Comparison of ENCODE assay signal across 9 cellular contexts in genomic region chr10:80493482-80494021, GRCh38. TPM values are rescaled to one million over a fixed set of nuclear protein-coding genes. Genes with fewer than 3 reads are reported as not detected.
DNase-seq lines count a peak whose midpoint lies in the region; ATAC-seq and TF ChIP-seq lines count a peak whose summit lies in the region.
"Had no signal": no experiment of that assay in that cellular context is flagged by ENCODE, and none has a peak within 500 bp of the region (broad histone marks: within the 10 kb centered on the region; RNA-seq: fewer than 3 reads in every experiment).

No MANE protein-coding gene starts in this region.

- no peak for DNase-seq in SK-N-SH
- DNase-seq in T1000 (lab: John Stamatoyannopoulos, UW): peak; percentile 50
- no peak for DNase-seq in heart left ventricle
- DNase-seq in upper lobe of left lung: no peak
- DNase-seq in inferior parietal cortex (ENCODE audit: extremely low spot score): no peak
- no peak for DNase-seq in NCI-H1694 (lab: John Stamatoyannopoulos, UW)

- H3K9me2 ChIP-seq in SK-N-SH: no peaks in the 10 kb centered on the region

- H2AFZ ChIP-seq in SK-N-SH (ENCODE audit: low read depth): no peak overlapping the region

- TF ChIP-seq POLR2A in heart left ventricle (IDR thresholded peaks at IDR 0.05) (no peak), upper lobe of left lung (IDR thresholded peaks at IDR 0.05) (peak in 1 of 4 donors; percentile 8)

- H3K27ac ChIP-seq in SK-N-SH (ENCODE audit: low read depth in 2 of 2, low read length in 1 of 2): peak overlapping the region in 1 of 2 experiments; percentile 23; a peak in 2 of 4 replicates
- peak overlapping the region in 8 of 12 donors; percentile 11 to 95 (median 24) for H3K27ac ChIP-seq in heart left ventricle
- peak overlapping the region; percentile 64 to 92 (median 70) for H3K27ac ChIP-seq in upper lobe of left lung
- H3K27ac ChIP-seq: C4-2B had no signal

- peaks cover 8 to 23% of the 10 kb centered on the region in 2 experiments; a peak in 3 of 4 replicates for H3K4me1 ChIP-seq in SK-N-SH (ENCODE audit: control insufficient read depth in 1 of 2, insufficient read depth in 2 of 2, low read depth in 1 of 2, low read length in 1 of 2)
- H3K4me1 ChIP-seq in heart left ventricle: peaks cover 34 to 99% (median 61%) of the 10 kb centered on the region in 12 donors
- peaks cover 94 to 100% (median 98%) of the 10 kb centered on the region in 4 donors for H3K4me1 ChIP-seq in upper lobe of left lung

- TF ChIP-seq EP300 in SK-N-SH (IDR thresholded peaks at IDR 0.05; ENCODE audit: borderline replicate concordance in 1 of 2, low read depth in 1 of 2, low read length in 1 of 2): no peak
- TF ChIP-seq EP300 in upper lobe of left lung (IDR thresholded peaks at IDR 0.05): no peak

- H3K4me3 ChIP-seq in SK-N-SH (ENCODE audit: low read depth in 2 of 2, low read length in 1 of 2) (no peak overlapping the region), heart left ventricle (no peak overlapping the region), upper lobe of left lung (no peak overlapping the region)

- peaks cover 100% of the 10 kb centered on the region for H3K79me2 ChIP-seq in SK-N-SH (ENCODE audit: insufficient read depth)

- WGBS in SK-N-SH (ENCODE audit: low lambda C conversion rate): 61% methylated on average over 4 of the region's 4 CpGs
- WGBS in heart left ventricle, 4 donors: 20 to 35% (median 24%) methylated on average over 4 of the region's 4 CpGs
- WGBS in upper lobe of left lung, 2 donors: 18 to 45% methylated on average over 4 of the region's 4 CpGs

- TF ChIP-seq RAD21 in SK-N-SH (IDR thresholded peaks at IDR 0.05; ENCODE audit: low read length): no peak

- ATAC-seq in SK-N-SH treated with all-trans-retinoic acid at 6 μM for 48 hours: no peak
- peak; percentile 46 for ATAC-seq in HG02870 (IDR thresholded peaks at IDR 0.05; ENCODE audit: unreplicated experiment)
- peak in 2 of 4 donors; percentile 5 to 45 for ATAC-seq in heart left ventricle
- ATAC-seq in upper lobe of left lung (ENCODE audit: low FRiP score in 2 of 2): peak in 1 of 2 donors; percentile 64

- H3K27me3 ChIP-seq in SK-N-SH (ENCODE audit: insufficient read depth): no peaks in the 10 kb centered on the region
- H3K27me3 ChIP-seq in heart left ventricle: no peaks in the 10 kb centered on the region
- H3K27me3 ChIP-seq in upper lobe of left lung: no peaks in the 10 kb centered on the region

- H3K9ac ChIP-seq in SK-N-SH: no peak overlapping the region

- intact Hi-C loops in heart left ventricle (cut with DNase I): no loop called here

- POLR2A ChIA-PET in SK-N-SH (lab: Yijun Ruan, JAX): no interaction called here

- peaks cover 29% of the 10 kb centered on the region for H3F3A ChIP-seq in SK-N-SH (replicated peaks; ENCODE audit: insufficient read depth)

- H3K36me3 ChIP-seq in SK-N-SH (replicated peaks in 1 of 2; ENCODE audit: control insufficient read depth in 1 of 2, insufficient read depth in 2 of 2, low read length in 1 of 2): peaks cover 17 to 29% of the 10 kb centered on the region in 2 experiments
- H3K36me3 ChIP-seq in heart left ventricle: peaks cover 0 to 49% (median 26%) of the 10 kb centered on the region in 9 donors
- peaks cover 6 to 49% (median 24%) of the 10 kb centered on the region in 4 donors for H3K36me3 ChIP-seq in upper lobe of left lung

- H3K9me3 ChIP-seq in SK-N-SH (no peaks in the 10 kb centered on the region), heart left ventricle (peaks cover 0 to 13% (median 0%) of the 10 kb centered on the region in 12 donors), upper lobe of left lung (no peaks in the 10 kb centered on the region)

- CTCF ChIA-PET in SK-N-SH (lab: Yijun Ruan, JAX): interaction anchor here (0.9 to 11.4 kb wide), 2 partner anchors 11 to 50 kb away, joined by 3 to 82 read pairs; no protein-coding TSS in a partner anchor

- TF ChIP-seq CTCF in SK-N-SH (IDR thresholded peaks at IDR 0.05) (no peak), heart left ventricle (IDR thresholded peaks at IDR 0.05) (no peak), upper lobe of left lung (IDR thresholded peaks at IDR 0.05) (no peak)

- H4K20me1 ChIP-seq in SK-N-SH (ENCODE audit: insufficient read depth): peaks cover 9% of the 10 kb centered on the region; the same call in 1 of the 2 replicates

- 0 out of 2 replicates have a peak overlapping the region, but pooled peaks have one; percentile 21 for H3K4me2 ChIP-seq in SK-N-SH

TF ChIP-seq in SK-N-SH, 30 proteins besides CTCF, POLR2A, EP300 and RAD21:
- TF ChIP-seq FOXJ3 (CRISPR knock-in tag; IDR thresholded peaks at IDR 0.05) (no peak), IRF3 (IDR thresholded peaks at IDR 0.05; ENCODE audit: low read depth, low read length) (no peak)
- TF ChIP-seq, protein P1, sequence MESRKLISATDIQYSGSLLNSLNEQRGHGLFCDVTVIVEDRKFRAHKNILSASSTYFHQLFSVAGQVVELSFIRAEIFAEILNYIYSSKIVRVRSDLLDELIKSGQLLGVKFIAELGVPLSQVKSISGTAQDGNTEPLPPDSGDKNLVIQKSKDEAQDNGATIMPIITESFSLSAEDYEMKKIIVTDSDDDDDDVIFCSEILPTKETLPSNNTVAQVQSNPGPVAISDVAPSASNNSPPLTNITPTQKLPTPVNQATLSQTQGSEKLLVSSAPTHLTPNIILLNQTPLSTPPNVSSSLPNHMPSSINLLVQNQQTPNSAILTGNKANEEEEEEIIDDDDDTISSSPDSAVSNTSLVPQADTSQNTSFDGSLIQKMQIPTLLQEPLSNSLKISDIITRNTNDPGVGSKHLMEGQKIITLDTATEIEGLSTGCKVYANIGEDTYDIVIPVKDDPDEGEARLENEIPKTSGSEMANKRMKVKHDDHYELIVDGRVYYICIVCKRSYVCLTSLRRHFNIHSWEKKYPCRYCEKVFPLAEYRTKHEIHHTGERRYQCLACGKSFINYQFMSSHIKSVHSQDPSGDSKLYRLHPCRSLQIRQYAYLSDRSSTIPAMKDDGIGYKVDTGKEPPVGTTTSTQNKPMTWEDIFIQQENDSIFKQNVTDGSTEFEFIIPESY (IDR thresholded peaks at IDR 0.05; ENCODE audit: borderline replicate concordance, low read depth): no peak
TF ChIP-seq in SK-N-SH: peak in this region for 0.

TF ChIP-seq in SK-N-SH treated with all-trans-retinoic acid at 6 μM for 48 hours, 23 proteins besides CTCF, POLR2A, EP300 and RAD21 (continues in another document):
- TF ChIP-seq ESRRG (CRISPR knock-in tag; IDR thresholded peaks at IDR 0.05) (no peak), POU6F1 (CRISPR knock-in tag; IDR thresholded peaks at IDR 0.05; ENCODE audit: borderline replicate concordance, low read depth) (no peak), ZNF8 (CRISPR knock-in tag; IDR thresholded peaks at IDR 0.05) (no peak), ZNF565 (CRISPR knock-in tag; conservative IDR thresholded peaks at IDR 0.05; ENCODE audit: low read depth) (no peak), RARB (CRISPR knock-in tag; IDR thresholded peaks at IDR 0.05) (no peak), ZFP3 (CRISPR knock-in tag; IDR thresholded peaks at IDR 0.05) (no peak)
- TF ChIP-seq, protein P2, sequence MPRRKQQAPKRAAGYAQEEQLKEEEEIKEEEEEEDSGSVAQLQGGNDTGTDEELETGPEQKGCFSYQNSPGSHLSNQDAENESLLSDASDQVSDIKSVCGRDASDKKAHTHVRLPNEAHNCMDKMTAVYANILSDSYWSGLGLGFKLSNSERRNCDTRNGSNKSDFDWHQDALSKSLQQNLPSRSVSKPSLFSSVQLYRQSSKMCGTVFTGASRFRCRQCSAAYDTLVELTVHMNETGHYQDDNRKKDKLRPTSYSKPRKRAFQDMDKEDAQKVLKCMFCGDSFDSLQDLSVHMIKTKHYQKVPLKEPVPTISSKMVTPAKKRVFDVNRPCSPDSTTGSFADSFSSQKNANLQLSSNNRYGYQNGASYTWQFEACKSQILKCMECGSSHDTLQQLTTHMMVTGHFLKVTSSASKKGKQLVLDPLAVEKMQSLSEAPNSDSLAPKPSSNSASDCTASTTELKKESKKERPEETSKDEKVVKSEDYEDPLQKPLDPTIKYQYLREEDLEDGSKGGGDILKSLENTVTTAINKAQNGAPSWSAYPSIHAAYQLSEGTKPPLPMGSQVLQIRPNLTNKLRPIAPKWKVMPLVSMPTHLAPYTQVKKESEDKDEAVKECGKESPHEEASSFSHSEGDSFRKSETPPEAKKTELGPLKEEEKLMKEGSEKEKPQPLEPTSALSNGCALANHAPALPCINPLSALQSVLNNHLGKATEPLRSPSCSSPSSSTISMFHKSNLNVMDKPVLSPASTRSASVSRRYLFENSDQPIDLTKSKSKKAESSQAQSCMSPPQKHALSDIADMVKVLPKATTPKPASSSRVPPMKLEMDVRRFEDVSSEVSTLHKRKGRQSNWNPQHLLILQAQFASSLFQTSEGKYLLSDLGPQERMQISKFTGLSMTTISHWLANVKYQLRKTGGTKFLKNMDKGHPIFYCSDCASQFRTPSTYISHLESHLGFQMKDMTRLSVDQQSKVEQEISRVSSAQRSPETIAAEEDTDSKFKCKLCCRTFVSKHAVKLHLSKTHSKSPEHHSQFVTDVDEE (CRISPR knock-in tag; IDR thresholded peaks at IDR 0.05): no peak

RNA-seq across cellular contexts. Expression of gene TSPAN14, which starts 39.4 kb away (rescaled TPM):
- polyA plus RNA-seq in SK-N-SH (2012; rRNA removed) (44.0 and 78.1 TPM in 2 replicates), heart left ventricle (10 to 100 TPM; 17.4 to 46.3 TPM)
- 42.5 and 64.1 TPM in 2 replicates for polyA plus RNA-seq in SK-N-SH (2012; cell fraction: cytosol; rRNA removed)
- polyA plus RNA-seq in SK-N-SH (2012; cell fraction: nucleus; rRNA removed): 57.0 and 58.9 TPM in 2 replicates
- total RNA-seq in heart left ventricle (10 to 100 TPM; 24.6 to 71.5 (median 39.6) TPM), upper lobe of left lung (100 to 1,000 TPM in 4 of 6 donors, 10 to 100 TPM in 2; 52.1 to 157 (median 111) TPM)

RNA-seq across cellular contexts. Expression of gene SH2D4B, which starts 44.1 kb away (rescaled TPM):
- not detected in 2 replicates for polyA plus RNA-seq in SK-N-SH (2012; rRNA removed)
- polyA plus RNA-seq in SK-N-SH (2012; cell fraction: cytosol; rRNA removed): not detected in 2 replicates
- polyA plus RNA-seq in SK-N-SH (2012; cell fraction: nucleus; rRNA removed): not detected in 2 replicates
- under 1 TPM in 1 of 9 donors, not detected in 8; 0.19 TPM for total RNA-seq in heart left ventricle
- not detected for polyA plus RNA-seq in heart left ventricle
- total RNA-seq in upper lobe of left lung: 1 to 10 TPM in 1 of 6 donors, under 1 TPM in 4, not detected in 1; 0.15 to 1.0 (median 0.55) TPM
